In the genomic region with DNA sequence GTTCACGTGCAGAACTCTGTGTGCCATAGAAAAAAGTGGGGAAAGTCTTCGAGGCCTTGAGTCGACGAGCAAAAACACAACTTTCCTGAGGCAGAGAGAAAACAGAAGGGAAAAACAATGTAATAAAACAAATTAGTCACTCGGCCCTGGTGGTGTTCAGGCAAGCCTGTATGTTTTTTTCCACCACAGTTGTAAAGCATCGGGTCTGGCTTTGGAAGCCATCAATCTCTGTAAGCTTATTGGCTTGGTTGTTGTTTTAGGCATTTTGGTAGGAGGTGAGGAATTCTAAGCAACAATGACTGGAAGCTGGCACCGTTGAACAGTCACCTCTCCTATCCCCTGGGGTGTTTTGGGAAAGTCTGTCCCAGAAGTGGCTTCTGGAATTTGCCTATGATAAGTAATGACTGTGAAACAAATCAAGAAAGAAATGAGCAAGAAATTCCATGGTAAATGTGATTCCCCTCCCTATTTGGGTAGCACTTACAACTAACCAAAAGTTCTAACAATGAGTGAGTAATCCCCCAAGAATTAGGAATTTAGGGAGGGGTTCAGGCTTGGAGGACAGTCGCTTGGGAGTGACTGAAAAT, we compare ENCODE assay signal across 11 cellular contexts. TPM values are rescaled to one million over a fixed set of nuclear protein-coding genes. Genes with fewer than 3 reads are reported as not detected.
DNase-seq lines count a peak whose midpoint lies in the region; ATAC-seq, FAIRE-seq and TF ChIP-seq lines count a peak whose summit lies in the region.
"Had no signal": no experiment of that assay in that cellular context is flagged by ENCODE, and none has a peak within 500 bp of the region (broad histone marks: within the 10 kb centered on the region; RNA-seq: fewer than 3 reads in every experiment).

No MANE protein-coding gene starts in this region.

- H3K4me2 ChIP-seq in Karpas-422 (ENCODE audit: low read depth, low read length, poor library complexity, severe bottlenecking): no peak overlapping the region

- H3K9ac ChIP-seq in Karpas-422 (ENCODE audit: low read length): no peak overlapping the region

- no peaks in the 10 kb centered on the region for H3K9me3 ChIP-seq in Karpas-422 (ENCODE audit: low read length)

- H3K27me3 ChIP-seq in Karpas-422 (ENCODE audit: low read length): no peaks in the 10 kb centered on the region

- H3K36me3 Mint-ChIP-seq in nephron progenitor cell (ENCODE audit: low read depth): no peaks in the 10 kb centered on the region

- no peaks in the 10 kb centered on the region for H3K9me3 Mint-ChIP-seq in nephron progenitor cell
- H3K9me3 Mint-ChIP-seq: T-helper 1 cell treated with Interleukin-12 subunit alpha and Interleukin-12 subunit beta and Interleukin-4 antibody, amounts not matched to agents 30 μg/mL and 1 μg/mL, for 36 hours had no signal

- H4K20me1 ChIP-seq in Karpas-422 (ENCODE audit: insufficient read depth, low read depth, low read length): no peaks in the 10 kb centered on the region

- no peak overlapping the region for H3K27ac Mint-ChIP-seq in nephron progenitor cell
- H3K27ac Mint-ChIP-seq: T-helper 1 cell treated with Interleukin-12 subunit alpha and Interleukin-12 subunit beta and Interleukin-4 antibody, amounts not matched to agents 30 μg/mL and 1 μg/mL, for 36 hours had no signal

- no peak for TF ChIP-seq CTCF in nephron progenitor cell (IDR thresholded peaks at IDR 0.05)

- H3K36me3 ChIP-seq in Karpas-422 (ENCODE audit: insufficient read depth, low read length): no peaks in the 10 kb centered on the region

- peak overlapping the region; percentile 11 for H3K4me3 Mint-ChIP-seq in nephron progenitor cell
- H3K4me3 Mint-ChIP-seq: T-helper 1 cell treated with Interleukin-12 subunit alpha and Interleukin-12 subunit beta and Interleukin-4 antibody, amounts not matched to agents 30 μg/mL and 1 μg/mL, for 36 hours had no signal

- no peak overlapping the region for H2AFZ ChIP-seq in Karpas-422 (ENCODE audit: low read length)

- peaks cover 34% of the 10 kb centered on the region for H3K4me1 Mint-ChIP-seq in nephron progenitor cell

- H3K27ac ChIP-seq in Karpas-422 (ENCODE audit: low read length): no peak overlapping the region

- FAIRE-seq in endometrium (lab: Jason Lieb, UNC): peak; percentile 21

- peak; percentile 86 for DNase-seq in AG08395 (ENCODE audit: low spot score)
- DNase-seq in LHCN-M2 (ENCODE audit: low read depth): peak; percentile 92
- DNase-seq in nephron progenitor cell: no peak
- no peak for DNase-seq in NCI-H2081 (lab: John Stamatoyannopoulos, UW)
- no peak for DNase-seq in Karpas-422
- no peak for DNase-seq in NCI-H510A (lab: John Stamatoyannopoulos, UW)
- DNase-seq: NCI-H510A treated with DMSO at 0.1 percent for 48 hours had no signal

- no peaks in the 10 kb centered on the region for H3K9me2 ChIP-seq in Karpas-422 (replicated peaks; ENCODE audit: insufficient read depth, low read length)

- no peaks in the 10 kb centered on the region for H3K4me1 ChIP-seq in Karpas-422 (ENCODE audit: low read length)

- peaks cover 41% of the 10 kb centered on the region for H3K27me3 Mint-ChIP-seq in nephron progenitor cell (ENCODE audit: low read depth, poor library complexity)

- ATAC-seq in HG02623 (IDR thresholded peaks at IDR 0.05; ENCODE audit: unreplicated experiment): no peak
- ATAC-seq: left lobe of liver had no signal

- no peaks in the 10 kb centered on the region for H3K79me2 ChIP-seq in Karpas-422 (ENCODE audit: low read length)

- no peak overlapping the region for H3K4me3 ChIP-seq in Karpas-422 (ENCODE audit: low read length)

RNA-seq across cellular contexts. Expression of gene CDH13, which starts 2.8 kb away (rescaled TPM):
- total RNA-seq in LHCN-M2 (2014; rRNA removed): 140 and 162 TPM in 2 replicates
- polyA plus RNA-seq in LHCN-M2 (2012): 97.8 TPM
- 0.56 and 0.79 TPM in 2 replicates for total RNA-seq in Karpas-422 (2014; rRNA removed; shearing (Covaris generic); ENCODE audit: low replicate concordance)

Comparison
In these comparisons a context has a peak if more than half of its experiments do, and no peak if none do; other contexts are left out.
1. DNase-seq: peak in AG08395 (single experiment) and LHCN-M2 (single experiment); none in nephron progenitor cell (single experiment), NCI-H2081 (0 of 2), Karpas-422 (single experiment) and NCI-H510A (single experiment).
2. RNA of gene CDH13, which starts 2.8 kb away (total RNA-seq): 140 to 162 TPM in LHCN-M2; 0.56 to 0.79 TPM in Karpas-422; every median in the first group is over 10 times any median in the second.